ENCODE assay signal across 8 cellular contexts in genomic region chr17:50026901-50027638, GRCh38.
DNase-seq lines count a peak whose midpoint lies in the region; ATAC-seq lines count a peak whose summit lies in the region.

No MANE protein-coding gene starts in this region.

- no peak overlapping the region for H3K27ac ChIP-seq in caudate nucleus (ENCODE audit: low read depth, low read length)

- peak; percentile 73 to 78 for ATAC-seq in activated CD4-positive, CD25-positive, alpha-beta regulatory T cell treated with anti-CD3 and anti-CD28 coated beads, Interleukin-2, amount 50 U/mL, for 24 hours
- ATAC-seq in HG02938 (IDR thresholded peaks at IDR 0.05; ENCODE audit: unreplicated experiment) = no peak

- DNase-seq in NCI-H2196 (lab: John Stamatoyannopoulos, UW; ENCODE audit: unreplicated experiment) = peak; percentile 78
- DNase-seq in NCI-H2196 treated with DMSO at 0.1 percent for 48 hours (lab: John Stamatoyannopoulos, UW; ENCODE audit: unreplicated experiment) = no peak
- peak; percentile 49 to 71 for DNase-seq in NCI-H1930 (lab: John Stamatoyannopoulos, UW)
- peak in 56 of 61 donors; percentile 11 to 81 (median 44) for DNase-seq in caudate nucleus (lab: John Stamatoyannopoulos, UW)
- DNase-seq in kidney glomerular epithelial cell (lab: John Stamatoyannopoulos, UW) = peak; percentile 92
- peak; percentile 54 to 76 (median 69) for DNase-seq in stimulated activated CD4-positive, alpha-beta T cell treated with anti-CD3 and anti-CD28 coated beads, Interleukin-1b, Interleukin-23, amount 100 ng/mL, for 24 hours (ENCODE audit: low read depth in 4 of 4, low spot score in 1 of 4)
